In genomic region chr6:101878554-101879276, GRCh38 we compare ENCODE assay signal across 18 cellular contexts.
DNase-seq lines count a peak whose midpoint lies in the region; ATAC-seq and TF ChIP-seq lines count a peak whose summit lies in the region.
"Had no signal": no experiment of that assay in that cellular context is flagged by ENCODE, and none has a peak within 500 bp of the region (broad histone marks: within the 10 kb centered on the region; RNA-seq: fewer than 3 reads in every experiment).

No MANE protein-coding gene starts in this region.

- TF ChIP-seq CTCF in PC-9 (conservative IDR thresholded peaks at IDR 0.05) (no peak), GM10266 (IDR thresholded peaks at IDR 0.05; ENCODE audit: control insufficient read depth, insufficient read depth, low read depth, missing control alignments) (no peak)

- CTCF ChIA-PET in PC-9 (lab: Charles Lee): no interaction called here

- H3K27me3 ChIP-seq in PC-9 (ENCODE audit: insufficient read depth, low read depth): no peaks in the 10 kb centered on the region
- no peaks in the 10 kb centered on the region for H3K27me3 ChIP-seq in neuron (ENCODE audit: insufficient read depth, low read length)
- H3K27me3 ChIP-seq: adrenal gland, upper lobe of left lung had no signal

- H3K79me2 ChIP-seq in PC-9 (ENCODE audit: low read depth): no peaks in the 10 kb centered on the region

- no peaks in the 10 kb centered on the region for H3F3A ChIP-seq in PC-9 (ENCODE audit: insufficient read depth, low read depth)

- no peaks in the 10 kb centered on the region for H3K36me3 ChIP-seq in PC-9 (ENCODE audit: low read depth)
- H3K36me3 ChIP-seq in neuron (ENCODE audit: insufficient read depth, low read length): no peaks in the 10 kb centered on the region
- H3K36me3 ChIP-seq: adrenal gland, upper lobe of left lung had no signal

- H3K4me3 ChIP-seq in PC-9 (no peak overlapping the region), neuron (ENCODE audit: low read length) (no peak overlapping the region)
- H3K4me3 ChIP-seq: adrenal gland, upper lobe of left lung had no signal

- POLR2A ChIA-PET in PC-9 (lab: Charles Lee; ENCODE audit: unreplicated experiment): no interaction called here

- H2AFZ ChIP-seq in PC-9 (no peak overlapping the region), neuron (ENCODE audit: low read depth, low read length) (peak overlapping the region; percentile 36)

- H3K4me2 ChIP-seq in PC-9: peak overlapping the region; percentile 12; the same call in 1 of the 2 replicates

- intact Hi-C loops in PC-9 (cut with micrococcal nuclease; ENCODE audit: unreplicated experiment): no loop called here

- H4K20me1 ChIP-seq in PC-9 (ENCODE audit: insufficient read depth): no peaks in the 10 kb centered on the region

- no peaks in the 10 kb centered on the region for H3K9me2 ChIP-seq in PC-9 (ENCODE audit: insufficient read depth)

- H3K4me1 ChIP-seq in PC-9 (replicated peaks; ENCODE audit: insufficient read depth) (no peaks in the 10 kb centered on the region), neuron (ENCODE audit: insufficient read depth, low read length) (peaks cover 14% of the 10 kb centered on the region)
- H3K4me1 ChIP-seq: adrenal gland, upper lobe of left lung had no signal

- DNase-seq in PC-9 (no peak), GM10266 (ENCODE audit: extremely low spot score) (no peak)
- no peak for DNase-seq in stimulated activated CD8-positive, alpha-beta memory T cell treated with anti-CD3 and anti-CD28 coated beads, Interleukin-4, amount 100 ng/mL, for 48 hours
- DNase-seq: activated CD4-positive, alpha-beta T cell treated with anti-CD3 and anti-CD28 coated beads, Interleukin-2, amount 10 ng/mL, durations not matched to agents 7 days and 5 days; activated effector memory CD4-positive, alpha-beta T cell treated with anti-CD3 and anti-CD28 coated beads, Interleukin-2, amount 50 U/mL, for 16 hours; foreskin melanocyte; natural killer cell; NCI-H1048; posterior cingulate gyrus; Right ventricle myocardium superior; stimulated activated naive CD8-positive, alpha-beta T cell treated with anti-CD3 and anti-CD28 coated beads, Interleukin-15, amount 100 ng/mL, for 72 hours had no signal

- no TSS peak for BruUV-seq in PC-9 (replicated peaks; lab: Mats Ljungman, UMichigan)

- ATAC-seq in GM21390 (IDR thresholded peaks at IDR 0.05; ENCODE audit: unreplicated experiment): peak; percentile 65
- ATAC-seq in HG03432 (IDR thresholded peaks at IDR 0.05; ENCODE audit: unreplicated experiment): peak; percentile 62
- no peak for ATAC-seq in HG02678 (IDR thresholded peaks at IDR 0.05; ENCODE audit: unreplicated experiment)
- ATAC-seq: natural killer cell; stimulated activated naive CD8-positive, alpha-beta T cell treated with anti-CD3 and anti-CD28 coated beads, Interleukin-15, amount 100 ng/mL, for 72 hours had no signal

- H3K9me3 ChIP-seq in PC-9 (ENCODE audit: insufficient read depth, low read depth) (no peaks in the 10 kb centered on the region), neuron (ENCODE audit: low read length) (no peaks in the 10 kb centered on the region)
- H3K9me3 ChIP-seq: adrenal gland, upper lobe of left lung had no signal

- no peak overlapping the region for H3K27ac ChIP-seq in PC-9
- H3K27ac ChIP-seq: adrenal gland, epithelial cell of prostate, upper lobe of left lung had no signal
